ENCODE assay signal across 20 cellular contexts in genomic region chr3:155292133-155292532, GRCh38. TPM values are rescaled to one million over a fixed set of nuclear protein-coding genes. Genes with fewer than 3 reads are reported as not detected.
DNase-seq lines count a peak whose midpoint lies in the region; ATAC-seq and TF ChIP-seq lines count a peak whose summit lies in the region.
"Had no signal": no experiment of that assay in that cellular context is flagged by ENCODE, and none has a peak within 500 bp of the region (broad histone marks: within the 10 kb centered on the region; RNA-seq: fewer than 3 reads in every experiment).

No MANE protein-coding gene starts in this region.

- ATAC-seq in gastrocnemius medialis = peak; percentile 60 to 78

- H3K27ac ChIP-seq in gastrocnemius medialis = peak overlapping the region; percentile 79 to 91 (median 86)
- no peak overlapping the region for H3K27ac ChIP-seq in CD4-positive, alpha-beta memory T cell (ENCODE audit: low read depth, low read length)
- H3K27ac ChIP-seq: BLaER1 treated with 17β-estradiol and CSF1 and Interleukin-3, amounts not matched to agents 10 nM and 100 nM; RWPE1 had no signal

- DNase-seq in GM04504 (ENCODE audit: low read depth) (peak; percentile 23), dedifferentiated amniotic fluid mesenchymal stem cell (ENCODE audit: extremely low spot score) (peak; percentile 42), fibroblast of villous mesenchyme (ENCODE audit: low read depth) (peak; percentile 43), gastrocnemius medialis (no peak), OCI-M2 (lab: John Stamatoyannopoulos, UW; ENCODE audit: unreplicated experiment) (no peak), foreskin melanocyte (no peak), Calu3 (no peak)
- no peak for DNase-seq in CD4-positive, alpha-beta memory T cell
- DNase-seq: DMS153; GOT3; MG63; NCI-H1105; NCI-H1694 treated with DMSO at 0.1 percent for 48 hours; NCI-H69; NK-92 treated with Interleukin-12 subunit alpha and Interleukin-12 subunit beta, amount 100 ng/mL, for 24 hours; OCI-M1 had no signal

- H3K9me3 ChIP-seq in gastrocnemius medialis = no peaks in the 10 kb centered on the region
- peaks cover 0 to 6% of the 10 kb centered on the region in 2 donors for H3K9me3 ChIP-seq in CD4-positive, alpha-beta memory T cell (ENCODE audit: control insufficient read depth in 1 of 2, low read length in 2 of 2)
- H3K9me3 ChIP-seq: MG63 had no signal

- H3K27ac Mint-ChIP-seq in Calu3 (ENCODE audit: unreplicated experiment) = no peak overlapping the region
- no peak overlapping the region for H3K27ac Mint-ChIP-seq in CD4-positive, alpha-beta memory T cell

- intact Hi-C loops in gastrocnemius medialis (cut with DNase I; ENCODE audit: low total_unique reads) (loop anchor here (1.0 to 5.0 kb wide), 2 partner anchors 60 to 100 kb away; no protein-coding TSS in a partner anchor), Calu3 (cut with micrococcal nuclease; ENCODE audit: unreplicated experiment) (no loop called here)
- intact Hi-C loops in CD4-positive, alpha-beta memory T cell (cut with micrococcal nuclease) = no loop called here

- no peak for TF ChIP-seq POLR2A in gastrocnemius medialis (IDR thresholded peaks at IDR 0.05)

- peaks cover 6% of the 10 kb centered on the region for H3K9me3 Mint-ChIP-seq in Calu3 (ENCODE audit: low read depth, unreplicated experiment)
- peaks cover 0 to 9% (median 6%) of the 10 kb centered on the region in 8 donors for H3K9me3 Mint-ChIP-seq in CD4-positive, alpha-beta memory T cell

- peaks cover 0 to 5% of the 10 kb centered on the region in 2 donors for H3K36me3 ChIP-seq in gastrocnemius medialis
- H3K36me3 ChIP-seq in CD4-positive, alpha-beta memory T cell (ENCODE audit: insufficient read depth, low read length) = no peaks in the 10 kb centered on the region
- H3K36me3 ChIP-seq: BLaER1 treated with 17β-estradiol and CSF1 and Interleukin-3, amounts not matched to agents 10 nM and 100 nM; MG63 had no signal

- in situ Hi-C loops in gastrocnemius medialis (cut with MboI; ENCODE audit: low sequenced_read_pairs in 4 of 4) = no loop called here

- POLR2A ChIA-PET in CD4-positive, alpha-beta memory T cell (lab: Charles Lee; ENCODE audit: partially characterized antibody) = no interaction called here

- no peaks in the 10 kb centered on the region for H3K27me3 Mint-ChIP-seq in Calu3 (ENCODE audit: unreplicated experiment)
- H3K27me3 Mint-ChIP-seq in CD4-positive, alpha-beta memory T cell = peaks cover 0 to 1% of the 10 kb centered on the region in 2 donors

- H3K36me3 Mint-ChIP-seq in Calu3 (ENCODE audit: insufficient read depth, unreplicated experiment) = no peaks in the 10 kb centered on the region
- H3K36me3 Mint-ChIP-seq in CD4-positive, alpha-beta memory T cell = no peaks in the 10 kb centered on the region

- no peak overlapping the region for H3K4me3 ChIP-seq in fibroblast of villous mesenchyme (ENCODE audit: low read depth, low read length)
- peak overlapping the region; percentile 41 to 62 (median 50) for H3K4me3 ChIP-seq in gastrocnemius medialis
- no peak overlapping the region for H3K4me3 ChIP-seq in CD4-positive, alpha-beta memory T cell (ENCODE audit: low read length in 2 of 2)
- H3K4me3 ChIP-seq: BLaER1 treated with 17β-estradiol and CSF1 and Interleukin-3, amounts not matched to agents 10 nM and 100 nM; MG63 had no signal

- BruUV-seq in Calu3 (replicated peaks; lab: Mats Ljungman, UMichigan) = no TSS peak

- CTCF ChIA-PET in Calu3 (lab: Charles Lee) = no interaction called here
- CTCF ChIA-PET in CD4-positive, alpha-beta memory T cell (lab: Charles Lee; ENCODE audit: partially characterized antibody) = no interaction called here

- H3K4me1 ChIP-seq in gastrocnemius medialis = peaks cover 0 to 5% of the 10 kb centered on the region in 2 donors
- no peaks in the 10 kb centered on the region for H3K4me1 ChIP-seq in CD4-positive, alpha-beta memory T cell (ENCODE audit: insufficient read depth, low read length)
- H3K4me1 ChIP-seq: BLaER1 treated with 17β-estradiol and CSF1 and Interleukin-3, amounts not matched to agents 10 nM and 100 nM had no signal

- no peak for TF ChIP-seq CTCF in fibroblast of villous mesenchyme (IDR thresholded peaks at IDR 0.05; ENCODE audit: insufficient read depth, low read depth, low read length)
- TF ChIP-seq CTCF in gastrocnemius medialis (IDR thresholded peaks at IDR 0.05 in 4 of 5, conservative IDR thresholded peaks at IDR 0.05 in 1 of 5) = no peak
- TF ChIP-seq CTCF in Calu3 (IDR thresholded peaks at IDR 0.05; ENCODE audit: unreplicated experiment) = no peak

- H3K4me3 Mint-ChIP-seq in Calu3 (ENCODE audit: low read depth, unreplicated experiment) = no peak overlapping the region
- H3K4me3 Mint-ChIP-seq in CD4-positive, alpha-beta memory T cell = no peak overlapping the region

- peaks cover 10% of the 10 kb centered on the region for H3K4me1 Mint-ChIP-seq in Calu3 (ENCODE audit: low read depth, unreplicated experiment)
- no peaks in the 10 kb centered on the region for H3K4me1 Mint-ChIP-seq in CD4-positive, alpha-beta memory T cell

- no peaks in the 10 kb centered on the region for H3K27me3 ChIP-seq in gastrocnemius medialis
- no peaks in the 10 kb centered on the region for H3K27me3 ChIP-seq in CD4-positive, alpha-beta memory T cell (ENCODE audit: insufficient read depth, low read length)
- H3K27me3 ChIP-seq: BLaER1 treated with 17β-estradiol and CSF1 and Interleukin-3, amounts not matched to agents 10 nM and 100 nM; MG63 had no signal

RNA-seq across cellular contexts. Expression of gene STRIT1, which starts 1.4 kb away (rescaled TPM):
- total RNA-seq in fibroblast of villous mesenchyme = not detected in 2 replicates
- 1,000 to 10,000 TPM in 3 of 4 donors, 100 to 1,000 TPM in 1; 507 to 2,272 (median 1,180) TPM for total RNA-seq in gastrocnemius medialis
- not detected in 2 replicates for total RNA-seq in Calu3 (2022)
- total RNA-seq in CD4-positive, alpha-beta memory T cell = not detected
- not detected for polyA plus RNA-seq in CD4-positive, alpha-beta memory T cell
- total RNA-seq: SK-MEL-5 had no signal
- polyA plus RNA-seq: AG04450 had no signal

Comparison
In these comparisons a context has a peak if more than half of its experiments do, and no peak if none do; other contexts are left out.
1. DNase-seq: peak in GM04504 (single experiment), dedifferentiated amniotic fluid mesenchymal stem cell (single experiment) and fibroblast of villous mesenchyme (single experiment); none in gastrocnemius medialis (0 of 2), OCI-M2 (single experiment), foreskin melanocyte (single experiment), Calu3 (single experiment) and CD4-positive, alpha-beta memory T cell (0 of 5).
2. H3K4me3 ChIP-seq: peak in gastrocnemius medialis (4 of 4); none in fibroblast of villous mesenchyme (single experiment) and CD4-positive, alpha-beta memory T cell (0 of 2).
3. RNA of gene STRIT1, which starts 1.4 kb away (total RNA-seq): 507 to 2,272 TPM in gastrocnemius medialis; not detected in fibroblast of villous mesenchyme, not detected in Calu3 and not detected in CD4-positive, alpha-beta memory T cell; every median in the first group is over 100 times any median in the second.